Comparison of ENCODE assay signal across 26 cellular contexts in the genomic region with DNA sequence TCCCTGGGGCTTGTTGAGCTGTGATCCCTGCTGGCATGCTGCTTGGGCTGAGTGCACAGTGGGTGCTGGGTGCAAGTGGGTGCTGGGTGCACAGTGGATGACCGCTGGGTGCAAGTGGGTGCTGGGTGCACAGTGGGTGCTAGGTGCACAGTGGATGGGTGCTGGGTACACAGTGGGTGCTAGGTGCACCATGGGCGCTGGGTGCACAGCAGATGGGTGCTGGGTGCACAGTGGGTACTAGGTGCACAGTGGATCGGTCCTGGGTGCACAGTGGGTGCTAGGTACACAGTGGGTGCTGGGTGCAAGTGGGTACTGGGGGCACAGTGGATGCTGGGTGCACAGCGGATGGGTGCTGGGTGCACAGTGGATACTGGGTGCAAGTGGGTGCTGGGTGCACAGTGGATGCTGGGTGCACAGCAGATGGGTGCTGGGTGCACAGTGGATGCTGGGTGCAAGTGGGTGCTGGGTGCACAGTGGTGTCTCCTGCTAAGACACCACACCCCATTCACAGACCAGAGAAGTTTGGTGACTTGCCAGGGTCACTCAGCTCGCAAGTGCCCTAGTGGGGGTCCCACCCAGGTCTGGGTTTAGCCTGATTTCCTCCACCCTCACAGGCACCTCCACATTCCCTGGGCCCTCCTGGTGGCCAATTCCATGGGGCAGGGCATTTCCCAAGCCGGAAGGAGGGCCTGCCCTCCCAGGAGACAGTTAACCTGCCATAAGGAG.
"Had no signal": no experiment of that assay in that cellular context is flagged by ENCODE, and none has a peak within 500 bp of the region (broad histone marks: within the 10 kb centered on the region; RNA-seq: fewer than 3 reads in every experiment).

No MANE protein-coding gene starts in this region.

- DNase-seq: dermis blood vessel endothelial cell; effector memory CD4-positive, alpha-beta T cell; foreskin keratinocyte; heart left ventricle; kidney; mucosa of descending colon; naive B cell; nucleus accumbens; sigmoid colon; spleen; stimulated activated CD4-positive, alpha-beta T cell treated with anti-CD3 and anti-CD28 coated beads, Interleukin-2, amount 100 ng/mL, for 48 hours; stimulated activated naive B cell treated with anti-CD40 and anti-IgM and Interleukin-4, amounts not matched to agents 10 μg/mL and 1 μg/mL and 100 μg/mL, for 72 hours; transverse colon; upper lobe of right lung; uterus had no signal

- FAIRE-seq: endothelial cell of umbilical vein, kidney had no signal

- H3K9me3 ChIP-seq: esophagus muscularis mucosa, gastroesophageal sphincter, heart left ventricle, mucosa of descending colon, prostate gland, right atrium auricular region, sigmoid colon, spleen, suprapubic skin, transverse colon, upper lobe of right lung, uterus had no signal

- H3K4me1 ChIP-seq: esophagus muscularis mucosa, foreskin keratinocyte, gastroesophageal sphincter, heart left ventricle, prostate gland, right atrium auricular region, sigmoid colon, suprapubic skin, upper lobe of right lung, uterus had no signal

- H3K4me2 ChIP-seq: hepatocyte, neural progenitor cell had no signal

- ATAC-seq: foreskin keratinocyte; gastroesophageal sphincter; heart left ventricle; left lobe of liver; mucosa of descending colon; stimulated activated naive B cell treated with anti-CD40 and anti-IgM and Interleukin-4, amounts not matched to agents 10 μg/mL and 1 μg/mL and 100 μg/mL, for 72 hours; upper lobe of right lung had no signal

- H3K27me3 ChIP-seq: foreskin keratinocyte, heart left ventricle, hepatocyte, neural progenitor cell, right atrium auricular region, spleen, suprapubic skin, transverse colon, upper lobe of right lung, uterus had no signal

- H3K9ac ChIP-seq: neural progenitor cell had no signal

- H2AFZ ChIP-seq: hepatocyte, neural progenitor cell had no signal

- H3K4me3 ChIP-seq: coronary artery, esophagus muscularis mucosa, gastroesophageal sphincter, heart left ventricle, hepatocyte, lung, mucosa of descending colon, neural progenitor cell, prostate gland, right atrium auricular region, sigmoid colon, spleen, suprapubic skin, transverse colon, upper lobe of right lung, uterus had no signal

- H3K36me3 ChIP-seq: gastroesophageal sphincter, neural progenitor cell, prostate gland, right atrium auricular region, sigmoid colon, suprapubic skin, transverse colon, upper lobe of right lung, uterus had no signal

- H3K27ac ChIP-seq: coronary artery, esophagus muscularis mucosa, foreskin keratinocyte, gastroesophageal sphincter, heart left ventricle, neural progenitor cell, prostate gland, right atrium auricular region, sigmoid colon, spleen, suprapubic skin, upper lobe of right lung, uterus had no signal
